31 cellular contexts compared by ENCODE assay signal in the genomic region with DNA sequence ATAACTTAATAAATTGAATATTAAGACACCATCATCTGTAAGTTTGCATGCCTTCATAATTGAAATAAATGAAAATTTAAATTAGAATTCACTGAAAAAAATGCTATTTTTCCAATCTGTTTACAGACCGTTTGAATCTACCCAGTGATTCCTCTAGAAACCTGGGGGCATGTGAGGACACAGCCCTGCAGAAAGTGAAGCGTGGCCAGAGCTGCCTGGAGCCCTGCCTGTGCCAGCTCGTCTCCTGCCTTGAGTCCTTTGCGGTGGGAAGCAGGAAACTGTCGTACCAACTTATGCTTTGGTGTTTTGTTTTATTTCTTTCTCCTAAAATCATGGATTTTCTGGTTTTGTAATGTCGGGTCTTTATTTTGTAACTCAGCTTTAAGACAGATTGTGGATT.
A peak's percentile ranks its signal among the peaks of the same experiment; 100 is the strongest.
DNase-seq lines count a peak whose midpoint lies in the region; ATAC-seq, FAIRE-seq and TF ChIP-seq lines count a peak whose summit lies in the region.
"Had no signal": no experiment of that assay in that cellular context is flagged by ENCODE, and none has a peak within 500 bp of the region (broad histone marks: within the 10 kb centered on the region; RNA-seq: fewer than 3 reads in every experiment).

No MANE protein-coding gene starts in this region.

- H3K27me3 ChIP-seq in HepG2 (ENCODE audit: control insufficient read depth in 1 of 2, insufficient read depth in 2 of 2, low read length in 2 of 2) (peaks cover 5 to 13% of the 10 kb centered on the region in 2 experiments; a peak in 3 of 5 replicates), right lobe of liver (no peaks in the 10 kb centered on the region), foreskin keratinocyte (no peaks in the 10 kb centered on the region)
- H3K27me3 ChIP-seq: heart left ventricle, Peyer's patch had no signal

- H2AFZ ChIP-seq in HepG2 (ENCODE audit: low read length) = no peak overlapping the region

- BruUV-seq in HepG2 (replicated peaks; lab: Mats Ljungman, UMichigan) = no TSS peak

- CTCF ChIA-PET in HepG2 (lab: Yijun Ruan, JAX; ENCODE audit: low intra/inter-chr PET ratio, low total read pairs) = no interaction called here

- H3K36me3 ChIP-seq in HepG2 (replicated peaks in 1 of 2; ENCODE audit: control insufficient read depth in 1 of 2, insufficient read depth in 2 of 2, low read length in 2 of 2) (no peaks in the 10 kb centered on the region), right lobe of liver (no peaks in the 10 kb centered on the region), SK-N-MC (ENCODE audit: insufficient read depth, low read length) (no peaks in the 10 kb centered on the region)
- H3K36me3 ChIP-seq: heart left ventricle, Peyer's patch had no signal

- TF ChIP-seq CTCF in HepG2 (CRISPR knock-in tag; IDR thresholded peaks at IDR 0.05) (no peak), right lobe of liver (IDR thresholded peaks at IDR 0.05) (no peak), foreskin keratinocyte (conservative IDR thresholded peaks at IDR 0.05) (no peak)

- TF ChIP-seq EP300 in HepG2 (IDR thresholded peaks at IDR 0.05; ENCODE audit: low read depth in 2 of 2, low read length in 2 of 2) = no peak
- TF ChIP-seq EP300 in HepG2 (CRISPR knock-in tag; IDR thresholded peaks at IDR 0.05; ENCODE audit: borderline replicate concordance) = no peak

- no peak overlapping the region for H3K4me2 ChIP-seq in HepG2 (ENCODE audit: low read depth, low read length)
- H3K4me2 ChIP-seq: smooth muscle cell had no signal

- no peaks in the 10 kb centered on the region for H4K20me1 ChIP-seq in HepG2 (ENCODE audit: insufficient read depth, low read length)

- H3K4me3 ChIP-seq in HepG2 (replicated peaks in 1 of 3; ENCODE audit: insufficient read depth in 1 of 3, low read depth in 2 of 3, low read length in 3 of 3) (no peak overlapping the region), right lobe of liver (no peak overlapping the region), SK-N-MC (peak overlapping the region; percentile 51; the same call in 1 of the 2 replicates)
- H3K4me3 ChIP-seq: heart left ventricle, Peyer's patch, smooth muscle cell had no signal

- TF ChIP-seq RAD21 in HepG2 (CRISPR knock-in tag; IDR thresholded peaks at IDR 0.05) = no peak

- DNase-seq in HepG2 (ENCODE audit: low spot score) = no peak
- no peak for DNase-seq in right lobe of liver
- DNase-seq in SK-N-MC (ENCODE audit: low read depth, low spot score) = peak; percentile 34
- DNase-seq in foreskin keratinocyte = no peak
- no peak for DNase-seq in activated CD8-positive, alpha-beta memory T cell treated with anti-CD3 and anti-CD28 coated beads, Interleukin-2, amount 50 U/mL, for 4 hours
- DNase-seq in KG1 (lab: John Stamatoyannopoulos, UW) = no peak
- no peak for DNase-seq in stimulated activated naive CD4-positive, alpha-beta T cell treated with Interleukin-2 at 50 U/mL for 16 hours (lab: John Stamatoyannopoulos, UW)
- DNase-seq: ACHN; activated CD4-positive, alpha-beta T cell treated with anti-CD3 and anti-CD28 coated beads for 48 hours; activated naive CD4-positive, alpha-beta T cell treated with anti-CD3 and anti-CD28 coated beads, Interleukin-2, amount 10 ng/mL, durations not matched to agents 7 days and 5 days; activated T-cell treated with anti-CD3 and anti-CD28 coated beads, Interleukin-2, amount 50 U/mL, for 72 hours; anterior cingulate cortex; C1 segment of cervical spinal cord; Caco-2; caudate nucleus; EL; HCEC 1CT; heart left ventricle; left colon; mesendoderm; NCI-H1105 treated with DMSO at 0.1 percent for 48 hours; NCI-H2081 treated with DMSO at 0.1 percent for 48 hours; NCI-H524; NK-92 treated with Interleukin-12 subunit alpha and Interleukin-12 subunit beta, amount 100 ng/mL, for 24 hours; occipital lobe; stimulated activated CD4-positive, alpha-beta T cell treated with anti-CD3 and anti-CD28 coated beads, Interleukin-2, amount 100 ng/mL, for 24 hours; T-helper 2 cell had no signal

- no peaks in the 10 kb centered on the region for H3K79me2 ChIP-seq in HepG2 (ENCODE audit: insufficient read depth, low read length)

- H3K9ac ChIP-seq in HepG2 (ENCODE audit: insufficient read depth, low read depth, low read length) (no peak overlapping the region), SK-N-MC (ENCODE audit: insufficient read length) (peak overlapping the region; percentile 32)

- H3K9me3 ChIP-seq in HepG2 (ENCODE audit: low read length) (no peaks in the 10 kb centered on the region), right lobe of liver (no peaks in the 10 kb centered on the region), SK-N-MC (ENCODE audit: low read depth, low read length) (no peaks in the 10 kb centered on the region)
- H3K9me3 ChIP-seq: Caco-2, heart left ventricle, Peyer's patch had no signal

- POLR2A ChIA-PET in HepG2 (lab: Yijun Ruan, JAX) = interaction anchor here (0.6 to 0.7 kb wide), 2 partner anchors 8 to 32 kb away, joined by 3 read pairs; no protein-coding TSS in a partner anchor

- intact Hi-C loops in HepG2 (cut with micrococcal nuclease; ENCODE audit: unreplicated experiment) (no loop called here), right lobe of liver (cut with DNase I) (no loop called here)

- H3K4me1 ChIP-seq in HepG2 (ENCODE audit: insufficient read depth, low read length) (peaks cover 12% of the 10 kb centered on the region), right lobe of liver (no peaks in the 10 kb centered on the region), foreskin keratinocyte (peaks cover 7% of the 10 kb centered on the region)
- H3K4me1 ChIP-seq: heart left ventricle, Peyer's patch had no signal

- no peak for FAIRE-seq in HepG2 (lab: Jason Lieb, UNC)
- FAIRE-seq: GM19239 had no signal

- 0 out of 3 replicates have a peak, but pooled peaks have one; percentile 34 for ATAC-seq in HepG2
- ATAC-seq in right lobe of liver = no peak
- ATAC-seq in foreskin keratinocyte = peak; percentile 71
- ATAC-seq: activated T-cell treated with anti-CD3 and anti-CD28 coated beads, Interleukin-2, amount 50 U/mL, for 72 hours; left colon had no signal

- TF ChIP-seq POLR2A in HepG2 (IDR thresholded peaks at IDR 0.05; ENCODE audit: insufficient read depth in 1 of 2, low read depth in 2 of 2, low read length in 2 of 2) (no peak), right lobe of liver (IDR thresholded peaks at IDR 0.05) (no peak)

- 31% methylated on average over 6 of the region's 6 CpGs for WGBS in HepG2 (ENCODE audit: low lambda C conversion rate)
- WGBS in right lobe of liver (ENCODE audit: insufficient coverage, low coverage, low lambda C conversion rate, missing lambda C conversion rate) = 57% methylated on average over 6 of the region's 6 CpGs

- H3K27ac ChIP-seq in HepG2 (ENCODE audit: extremely low read length, insufficient read depth, low read length) (no peak overlapping the region), right lobe of liver (no peak overlapping the region), SK-N-MC (peak overlapping the region; percentile 96), foreskin keratinocyte (no peak overlapping the region)
- H3K27ac ChIP-seq: heart left ventricle, HL-60, Peyer's patch had no signal

- in situ Hi-C loops in HepG2 (cut with HindIII; ENCODE audit: extremely low pct_ligation_motif_present, low pct_unique_long_range_greater_than_20kb) = no loop called here

TF ChIP-seq in HepG2, 621 proteins besides CTCF, POLR2A, EP300 and RAD21:
- TF ChIP-seq, protein P1, sequence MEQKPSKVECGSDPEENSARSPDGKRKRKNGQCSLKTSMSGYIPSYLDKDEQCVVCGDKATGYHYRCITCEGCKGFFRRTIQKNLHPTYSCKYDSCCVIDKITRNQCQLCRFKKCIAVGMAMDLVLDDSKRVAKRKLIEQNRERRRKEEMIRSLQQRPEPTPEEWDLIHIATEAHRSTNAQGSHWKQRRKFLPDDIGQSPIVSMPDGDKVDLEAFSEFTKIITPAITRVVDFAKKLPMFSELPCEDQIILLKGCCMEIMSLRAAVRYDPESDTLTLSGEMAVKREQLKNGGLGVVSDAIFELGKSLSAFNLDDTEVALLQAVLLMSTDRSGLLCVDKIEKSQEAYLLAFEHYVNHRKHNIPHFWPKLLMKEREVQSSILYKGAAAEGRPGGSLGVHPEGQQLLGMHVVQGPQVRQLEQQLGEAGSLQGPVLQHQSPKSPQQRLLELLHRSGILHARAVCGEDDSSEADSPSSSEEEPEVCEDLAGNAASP (CRISPR knock-in tag; IDR thresholded peaks at IDR 0.05; ENCODE audit: borderline replicate concordance) = peak; percentile 57; the same call in 1 of the 2 replicates
- no peak for TF ChIP-seq ZNF180 (CRISPR knock-in tag; IDR thresholded peaks at IDR 0.05; ENCODE audit: borderline replicate concordance, low read depth)

Comparison
In these comparisons a context has a peak if more than half of its experiments do, and no peak if none do; other contexts are left out.
1. ATAC-seq: peak in HepG2 (single experiment) and foreskin keratinocyte (single experiment); none in right lobe of liver (0 of 4).